In genomic region chr3:77606372-77606771, GRCh38 we compare ENCODE assay signal across 31 cellular contexts.
"Had no signal": no experiment of that assay in that cellular context is flagged by ENCODE, and none has a peak within 500 bp of the region (broad histone marks: within the 10 kb centered on the region; RNA-seq: fewer than 3 reads in every experiment).

No MANE protein-coding gene starts in this region.

- H3K4me2 ChIP-seq: SK-N-SH had no signal

- H3K27ac ChIP-seq: brain microvascular endothelial cell, cardiac muscle cell, colonic mucosa, Peyer's patch, SJSA1, WERI-Rb-1 had no signal

- H3K27ac Mint-ChIP-seq: activated CD8-positive, alpha-beta T cell treated with anti-CD3 and anti-CD28 coated beads for 36 hours; activated naive CD4-positive, alpha-beta T cell treated with anti-CD3 and anti-CD28 coated beads, Interleukin-2, amount 10 ng/mL, durations not matched to agents 7 days and 5 days; activated naive CD8-positive, alpha-beta T cell had no signal

- H3K36me3 Mint-ChIP-seq: activated naive CD4-positive, alpha-beta T cell treated with anti-CD3 and anti-CD28 coated beads, Interleukin-2, amount 10 ng/mL, durations not matched to agents 7 days and 5 days; activated naive CD8-positive, alpha-beta T cell had no signal

- H3K4me1 Mint-ChIP-seq: activated naive CD4-positive, alpha-beta T cell treated with anti-CD3 and anti-CD28 coated beads, Interleukin-2, amount 10 ng/mL, durations not matched to agents 7 days and 5 days; central memory CD8-positive, alpha-beta T cell had no signal

- H3K4me3 ChIP-seq: cardiac muscle cell, colonic mucosa, MG63, Peyer's patch, SJSA1 had no signal

- H3K9me3 ChIP-seq: colonic mucosa, MG63, Peyer's patch, SJSA1, SK-N-SH had no signal

- H3K36me3 ChIP-seq: brain microvascular endothelial cell, cardiac muscle cell, colonic mucosa, MG63, Peyer's patch, SJSA1, WERI-Rb-1 had no signal

- H3K4me1 ChIP-seq: colonic mucosa, Peyer's patch, SJSA1 had no signal

- ATAC-seq: activated CD8-positive, alpha-beta T cell treated with anti-CD3 and anti-CD28 coated beads for 36 hours; activated T-cell treated with anti-CD3 and anti-CD28 coated beads, Interleukin-2, amount 50 U/mL, for 4 hours had no signal

- H3K27me3 Mint-ChIP-seq: activated CD8-positive, alpha-beta T cell treated with anti-CD3 and anti-CD28 coated beads for 36 hours; activated naive CD4-positive, alpha-beta T cell treated with anti-CD3 and anti-CD28 coated beads, Interleukin-2, amount 10 ng/mL, durations not matched to agents 7 days and 5 days; activated naive CD8-positive, alpha-beta T cell; central memory CD8-positive, alpha-beta T cell had no signal

- DNase-seq: activated CD4-positive, alpha-beta T cell treated with anti-CD3 and anti-CD28 coated beads for 1 hour; activated CD4-positive, alpha-beta T cell treated with anti-CD3 and anti-CD28 coated beads for 48 hours; activated CD4-positive, CD25-positive, alpha-beta regulatory T cell; activated CD8-positive, alpha-beta T cell treated with anti-CD3 and anti-CD28 coated beads for 36 hours; activated effector memory CD4-positive, alpha-beta T cell treated with Interleukin-2 at 50 U/mL for 16 hours; activated naive CD4-positive, alpha-beta T cell treated with anti-CD3 and anti-CD28 coated beads, Interleukin-2, amount 10 ng/mL, durations not matched to agents 7 days and 5 days; activated T-cell treated with anti-CD3 and anti-CD28 coated beads, Interleukin-2, amount 50 U/mL, for 4 hours; amniotic stem cell; aorta; brain microvascular endothelial cell; colonic mucosa; MG63; NCI-H1092; NCI-H1436 treated with DMSO at 0.1 percent for 48 hours; NCI-H1694 treated with DMSO at 0.1 percent for 48 hours; NCI-H2029; NCI-H345; NCI-H524 treated with DMSO at 0.1 percent for 48 hours; NK-92 treated with Interleukin-12 subunit alpha and Interleukin-12 subunit beta, amount 100 ng/mL, for 24 hours; Peyer's patch; RPMI8226; SHP77 treated with DMSO at 0.1 percent for 48 hours; SK-N-SH; T-helper 1 cell; T-helper 2 cell; T-helper 9 cell; WERI-Rb-1 had no signal

- H3K9ac ChIP-seq: SK-N-SH had no signal

- H3K9me2 ChIP-seq: SK-N-SH had no signal

- H3K27me3 ChIP-seq: brain microvascular endothelial cell, cardiac muscle cell, colonic mucosa, MG63, Peyer's patch, SJSA1 had no signal

- H3K4me3 Mint-ChIP-seq: activated CD8-positive, alpha-beta T cell treated with anti-CD3 and anti-CD28 coated beads for 36 hours; activated naive CD4-positive, alpha-beta T cell treated with anti-CD3 and anti-CD28 coated beads, Interleukin-2, amount 10 ng/mL, durations not matched to agents 7 days and 5 days; activated naive CD8-positive, alpha-beta T cell; activated T-cell treated with anti-CD3 and anti-CD28 coated beads, Interleukin-2, amount 50 U/mL, for 4 hours; central memory CD8-positive, alpha-beta T cell had no signal
